17 cellular contexts compared by ENCODE assay signal in genomic region chr5:98109561-98110006, GRCh38.
DNase-seq lines count a peak whose midpoint lies in the region; ATAC-seq, FAIRE-seq and TF ChIP-seq lines count a peak whose summit lies in the region.
"Had no signal": no experiment of that assay in that cellular context is flagged by ENCODE, and none has a peak within 500 bp of the region (broad histone marks: within the 10 kb centered on the region; RNA-seq: fewer than 3 reads in every experiment).

No MANE protein-coding gene starts in this region.

- H3K27me3 ChIP-seq in breast epithelium = no peaks in the 10 kb centered on the region
- H3K27me3 ChIP-seq: esophagus muscularis mucosa, transverse colon had no signal

- ATAC-seq in stimulated activated naive CD8-positive, alpha-beta T cell treated with anti-CD3 and anti-CD28 coated beads, Interleukin-15, Interleukin-2, amounts not matched to agents 100 U/mL and 50 U/mL, for 24 hours = no peak
- ATAC-seq in omental fat pad (ENCODE audit: low FRiP score) = no peak
- ATAC-seq: HCT116; left cardiac atrium; natural killer cell treated with Interleukin-12 subunit alpha and Interleukin-12 subunit beta and Interleukin-15 and Interleukin-18, amount 100 ng/mL, for 72 hours had no signal

- H3K36me3 ChIP-seq in breast epithelium = no peaks in the 10 kb centered on the region
- H3K36me3 ChIP-seq: esophagus muscularis mucosa, transverse colon had no signal

- no peak for FAIRE-seq in D721Med (lab: Jason Lieb, UNC)
- FAIRE-seq: small intestine had no signal

- no peak overlapping the region for H3K4me3 Mint-ChIP-seq in MCF 10A (ENCODE audit: unreplicated experiment)
- H3K4me3 Mint-ChIP-seq: central memory CD8-positive, alpha-beta T cell; IgD-negative memory B cell; natural killer cell treated with Interleukin-12 subunit alpha and Interleukin-12 subunit beta and Interleukin-15 and Interleukin-18, amount 100 ng/mL, for 72 hours had no signal

- POLR2A ChIA-PET in MCF 10A (lab: Yijun Ruan, JAX) = no interaction called here

- CTCF ChIA-PET in MCF 10A (lab: Yijun Ruan, JAX) = interaction anchor here (0.6 to 0.7 kb wide), 2 partner anchors 15 to 354 kb away, joined by 3 to 4 read pairs; no protein-coding TSS in a partner anchor

- H3K9me3 Mint-ChIP-seq in MCF 10A (ENCODE audit: unreplicated experiment) = peaks cover 3% of the 10 kb centered on the region
- H3K9me3 Mint-ChIP-seq: central memory CD8-positive, alpha-beta T cell; IgD-negative memory B cell had no signal

- no peaks in the 10 kb centered on the region for H3K4me1 ChIP-seq in breast epithelium
- H3K4me1 ChIP-seq: esophagus muscularis mucosa, transverse colon had no signal

- H3K27me3 Mint-ChIP-seq in MCF 10A (ENCODE audit: insufficient read depth, unreplicated experiment) = no peaks in the 10 kb centered on the region
- H3K27me3 Mint-ChIP-seq: central memory CD8-positive, alpha-beta T cell; natural killer cell treated with Interleukin-12 subunit alpha and Interleukin-12 subunit beta and Interleukin-15 and Interleukin-18, amount 100 ng/mL, for 72 hours had no signal

- DNase-seq in MCF 10A (ENCODE audit: unreplicated experiment) (peak; percentile 27), breast epithelium (ENCODE audit: low spot score in 2 of 2) (no peak), amniotic epithelial cell (ENCODE audit: low read depth) (peak; percentile 81), foreskin melanocyte (peak; percentile 74), omental fat pad (ENCODE audit: low spot score) (no peak), D721Med (ENCODE audit: insufficient read length, low spot score) (no peak)
- no peak for DNase-seq in stimulated activated naive CD8-positive, alpha-beta T cell treated with anti-CD3 and anti-CD28 coated beads, Interleukin-15, Interleukin-2, amounts not matched to agents 100 U/mL and 50 U/mL, for 24 hours
- DNase-seq in NK-92 treated with Interleukin-12 subunit alpha and Interleukin-12 subunit beta, amount 100 ng/mL, for 24 hours (lab: John Stamatoyannopoulos, UW) = no peak
- DNase-seq: left cardiac atrium, NCI-H146, small intestine, transverse colon had no signal

- H3K36me3 Mint-ChIP-seq in MCF 10A (ENCODE audit: insufficient read depth, unreplicated experiment) = no peaks in the 10 kb centered on the region
- H3K36me3 Mint-ChIP-seq: IgD-negative memory B cell; natural killer cell treated with Interleukin-12 subunit alpha and Interleukin-12 subunit beta and Interleukin-15 and Interleukin-18, amount 100 ng/mL, for 72 hours had no signal

- no peak overlapping the region for H3K27ac Mint-ChIP-seq in MCF 10A (ENCODE audit: low read depth, unreplicated experiment)
- H3K27ac Mint-ChIP-seq: IgD-negative memory B cell; natural killer cell treated with Interleukin-12 subunit alpha and Interleukin-12 subunit beta and Interleukin-15 and Interleukin-18, amount 100 ng/mL, for 72 hours had no signal

- intact Hi-C loops in MCF 10A (cut with micrococcal nuclease) = no loop called here
- intact Hi-C loops in breast epithelium (cut with DNase I; ENCODE audit: low total_unique reads) = no loop called here

- no peak overlapping the region for H3K27ac ChIP-seq in breast epithelium
- H3K27ac ChIP-seq: esophagus muscularis mucosa, transverse colon had no signal

- no peak overlapping the region for H3K4me3 ChIP-seq in breast epithelium
- H3K4me3 ChIP-seq: esophagus muscularis mucosa, transverse colon had no signal

- no TSS peak for BruUV-seq in MCF 10A (replicated peaks; lab: Mats Ljungman, UMichigan)

- H3K4me1 Mint-ChIP-seq in MCF 10A (ENCODE audit: insufficient read depth, unreplicated experiment) = peaks cover 27% of the 10 kb centered on the region
- H3K4me1 Mint-ChIP-seq: central memory CD8-positive, alpha-beta T cell; IgD-negative memory B cell had no signal

- H3K9me3 ChIP-seq in breast epithelium = no peaks in the 10 kb centered on the region
- H3K9me3 ChIP-seq: esophagus muscularis mucosa, transverse colon had no signal

- TF ChIP-seq CTCF in MCF 10A (IDR thresholded peaks at IDR 0.05; ENCODE audit: unreplicated experiment) (no peak), breast epithelium (IDR thresholded peaks at IDR 0.05) (no peak), omental fat pad (IDR thresholded peaks at IDR 0.05) (no peak), D721Med (IDR thresholded peaks at IDR 0.05; ENCODE audit: insufficient read depth, missing control alignments) (no peak)

- no peak for TF ChIP-seq POLR2A in breast epithelium (IDR thresholded peaks at IDR 0.05)

Comparison
In these comparisons a context has a peak if more than half of its experiments do, and no peak if none do; other contexts are left out.
1. DNase-seq: peak in MCF 10A (single experiment), amniotic epithelial cell (single experiment) and foreskin melanocyte (single experiment); none in breast epithelium (0 of 2), stimulated activated naive CD8-positive, alpha-beta T cell treated with anti-CD3 and anti-CD28 coated beads, Interleukin-15, Interleukin-2, amounts not matched to agents 100 U/mL and 50 U/mL, for 24 hours (single experiment), NK-92 treated with Interleukin-12 subunit alpha and Interleukin-12 subunit beta, amount 100 ng/mL, for 24 hours (single experiment), omental fat pad (single experiment) and D721Med (single experiment).